ENCODE assay signal across 11 cellular contexts in the genomic region with DNA sequence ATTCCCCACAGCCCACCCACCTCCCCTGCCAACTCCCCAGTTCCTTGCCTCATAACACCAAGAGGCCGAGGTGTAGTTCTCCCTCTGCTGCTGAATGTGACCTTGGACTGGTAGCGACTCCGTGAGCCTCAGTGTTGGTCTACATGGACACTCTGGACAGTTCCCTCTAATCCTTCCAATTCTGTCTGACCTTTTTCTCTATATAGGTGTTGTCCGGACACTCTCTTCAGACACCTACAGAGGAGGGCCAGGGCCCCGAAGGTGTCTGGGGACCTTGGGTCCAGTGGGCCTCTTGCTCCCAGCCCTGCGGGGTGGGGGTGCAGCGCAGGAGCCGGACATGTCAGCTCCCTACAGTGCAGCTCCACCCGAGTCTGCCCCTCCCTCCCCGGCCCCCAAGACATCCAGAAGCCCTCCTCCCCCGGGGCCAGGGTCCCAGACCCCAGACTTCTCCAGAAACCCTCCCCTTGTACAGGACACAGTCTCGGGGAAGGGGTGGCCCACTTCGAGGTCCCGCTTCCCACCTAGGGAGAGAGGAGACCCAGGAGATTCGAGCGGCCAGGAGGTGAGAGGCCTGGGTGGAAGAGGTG. TPM values are rescaled to one million over a fixed set of nuclear protein-coding genes. Genes with fewer than 3 reads are reported as not detected.
DNase-seq lines count a peak whose midpoint lies in the region; ATAC-seq, FAIRE-seq and TF ChIP-seq lines count a peak whose summit lies in the region.
"Had no signal": no experiment of that assay in that cellular context is flagged by ENCODE, and none has a peak within 500 bp of the region (broad histone marks: within the 10 kb centered on the region; RNA-seq: fewer than 3 reads in every experiment).

No MANE protein-coding gene starts in this region.

- peak overlapping the region; percentile 83 to 96 (median 90) for H3K27ac ChIP-seq in BLaER1 treated with 17β-estradiol and CSF1 and Interleukin-3, amounts not matched to agents 10 nM and 100 nM
- H3K27ac ChIP-seq in RWPE1 (peak overlapping the region; percentile 100), gastrocnemius medialis (peak overlapping the region; percentile 81 to 92 (median 90)), kidney (ENCODE audit: low read depth in 2 of 2, low read length in 2 of 2) (peak overlapping the region in 1 of 2 donors; percentile 69)

- peak overlapping the region in 8 of 10 experiments; percentile 13 to 70 (median 44); a peak in 14 of 20 replicates for H3K4me3 ChIP-seq in BLaER1 treated with 17β-estradiol and CSF1 and Interleukin-3, amounts not matched to agents 10 nM and 100 nM
- H3K4me3 ChIP-seq in gastrocnemius medialis, result no peak overlapping the region
- H3K4me3 ChIP-seq in kidney (ENCODE audit: low read length in 2 of 2), result no peak overlapping the region

- in situ Hi-C loops in gastrocnemius medialis (cut with MboI; ENCODE audit: low sequenced_read_pairs in 4 of 4), result no loop called here

- H3K36me3 ChIP-seq in BLaER1 treated with 17β-estradiol and CSF1 and Interleukin-3, amounts not matched to agents 10 nM and 100 nM, result peaks cover 0 to 47% (median 14%) of the 10 kb centered on the region in 11 experiments; a peak in 12 of 22 replicates
- H3K36me3 ChIP-seq in gastrocnemius medialis (no peaks in the 10 kb centered on the region), kidney (ENCODE audit: control insufficient read depth in 1 of 2, insufficient read depth in 2 of 2, low read length in 2 of 2) (peaks cover 4 to 5% of the 10 kb centered on the region in 2 donors)

- H3K9ac ChIP-seq in BLaER1 treated with 17β-estradiol and CSF1 and Interleukin-3, amounts not matched to agents 10 nM and 100 nM, result peak overlapping the region; percentile 73 to 86 (median 81)
- H3K9ac ChIP-seq in kidney (ENCODE audit: low read length in 2 of 2), result no peak overlapping the region

- FAIRE-seq in kidney (lab: Jason Lieb, UNC), result no peak

- peaks cover 47 to 87% (median 69%) of the 10 kb centered on the region in 10 experiments for H3K4me1 ChIP-seq in BLaER1 treated with 17β-estradiol and CSF1 and Interleukin-3, amounts not matched to agents 10 nM and 100 nM
- H3K4me1 ChIP-seq in gastrocnemius medialis (peaks cover 28 to 35% of the 10 kb centered on the region in 2 donors), kidney (ENCODE audit: control insufficient read depth in 1 of 2, insufficient read depth in 1 of 2, low read depth in 1 of 2, low read length in 2 of 2) (peaks cover 7 to 14% of the 10 kb centered on the region in 2 donors)

- POLR2A ChIA-PET in RWPE1 (lab: Yijun Ruan, JAX; ENCODE audit: low non-redundant PET), result no interaction called here

- H3K27me3 ChIP-seq in BLaER1 treated with 17β-estradiol and CSF1 and Interleukin-3, amounts not matched to agents 10 nM and 100 nM, result peaks cover 0 to 15% (median 0%) of the 10 kb centered on the region in 11 experiments; a peak in 7 of 22 replicates
- no peaks in the 10 kb centered on the region for H3K27me3 ChIP-seq in gastrocnemius medialis

- H4K20me1 ChIP-seq in BLaER1 treated with 17β-estradiol and CSF1 and Interleukin-3, amounts not matched to agents 10 nM and 100 nM, result peaks cover 0 to 20% (median 0%) of the 10 kb centered on the region in 11 experiments; a peak in 6 of 22 replicates

- no peak for TF ChIP-seq POLR2A in gastrocnemius medialis (IDR thresholded peaks at IDR 0.05)

- DNase-seq in RWPE1 (ENCODE audit: low spot score), result no peak
- DNase-seq in left cardiac atrium, result peak; percentile 46
- no peak for DNase-seq in gastrocnemius medialis
- DNase-seq in activated effector memory CD4-positive, alpha-beta T cell treated with Interleukin-2 at 50 U/mL for 16 hours, result no peak
- no peak for DNase-seq in kidney
- DNase-seq in NCI-H1048 (lab: John Stamatoyannopoulos, UW), result no peak
- DNase-seq: activated gamma-delta T cell, COR-L47 had no signal

- CTCF ChIA-PET in RWPE1 (lab: Yijun Ruan, JAX), result interaction anchor here (0.5 to 0.8 kb wide), 2 partner anchors 49 to 564 kb away, joined by 4 to 5 read pairs; no protein-coding TSS in a partner anchor

- no peak for TF ChIP-seq CTCF in RWPE1 (conservative IDR thresholded peaks at IDR 0.05; ENCODE audit: low read depth)
- TF ChIP-seq CTCF in gastrocnemius medialis (IDR thresholded peaks at IDR 0.05 in 4 of 5, conservative IDR thresholded peaks at IDR 0.05 in 1 of 5), result no peak
- TF ChIP-seq CTCF in kidney (IDR thresholded peaks at IDR 0.05; ENCODE audit: borderline replicate concordance, extremely low read depth, insufficient read depth), result no peak

- no peak for ATAC-seq in left cardiac atrium
- peak in 1 of 2 donors; percentile 4 for ATAC-seq in gastrocnemius medialis
- ATAC-seq in GM19463 (IDR thresholded peaks at IDR 0.05; ENCODE audit: unreplicated experiment), result no peak

- no peaks in the 10 kb centered on the region for H3K9me3 ChIP-seq in BLaER1 treated with 17β-estradiol and CSF1 and Interleukin-3, amounts not matched to agents 10 nM and 100 nM (replicated peaks in 1 of 11)
- H3K9me3 ChIP-seq in gastrocnemius medialis (no peaks in the 10 kb centered on the region), kidney (ENCODE audit: control insufficient read depth in 1 of 2, low read length in 2 of 2) (no peaks in the 10 kb centered on the region)

- peak overlapping the region; percentile 74 to 98 (median 94) for H3K4me2 ChIP-seq in BLaER1 treated with 17β-estradiol and CSF1 and Interleukin-3, amounts not matched to agents 10 nM and 100 nM

- intact Hi-C loops in left cardiac atrium (cut with DNase I), result no loop called here
- intact Hi-C loops in gastrocnemius medialis (cut with DNase I; ENCODE audit: low total_unique reads), result no loop called here
- intact Hi-C loops in kidney (cut with DNase I), result no loop called here

RNA-seq across cellular contexts. Expression of gene ADAMTSL4, which starts 3.6 kb away (rescaled TPM):
- total RNA-seq in left cardiac atrium, result 10 to 100 TPM; 31.5 to 62.5 TPM
- 10 to 100 TPM in 2 of 4 donors, 1 to 10 TPM in 2; 5.6 to 30.0 (median 10.7) TPM for total RNA-seq in gastrocnemius medialis
- total RNA-seq in kidney, result 20.0 TPM
- polyA plus RNA-seq in kidney (ENCODE audit: insufficient read depth, low read depth, low replicate concordance), result 6.9 TPM

RNA-seq across cellular contexts. Expression of gene MCL1, which starts 26.6 kb away (rescaled TPM):
- total RNA-seq in left cardiac atrium, result 100 to 1,000 TPM; 103 to 146 TPM
- 100 to 1,000 TPM; 136 to 199 (median 176) TPM for total RNA-seq in gastrocnemius medialis
- total RNA-seq in kidney, result 253 TPM
- 79.5 TPM for polyA plus RNA-seq in kidney (ENCODE audit: insufficient read depth, low read depth, low replicate concordance)

RNA-seq across cellular contexts. Expression of gene FALEC, which starts 37.2 kb away (rescaled TPM):
- total RNA-seq in left cardiac atrium (not detected), gastrocnemius medialis (not detected), kidney (not detected)
- not detected for polyA plus RNA-seq in kidney (ENCODE audit: insufficient read depth, low read depth, low replicate concordance)
- total RNA-seq: kidney epithelial cell had no signal

RNA-seq across cellular contexts. Expression of gene ECM1, which starts 44.9 kb away (rescaled TPM):
- total RNA-seq in left cardiac atrium, result 10 to 100 TPM; 40.6 to 42.2 TPM
- total RNA-seq in gastrocnemius medialis, result 1 to 10 TPM; 1.5 to 8.5 (median 5.6) TPM
- 9.2 TPM for total RNA-seq in kidney
- 36.4 TPM for polyA plus RNA-seq in kidney (ENCODE audit: insufficient read depth, low read depth, low replicate concordance)

Comparison
In these comparisons a context has a peak if more than half of its experiments do, and no peak if none do; other contexts are left out.
1. H3K4me3 ChIP-seq: peak in BLaER1 treated with 17β-estradiol and CSF1 and Interleukin-3, amounts not matched to agents 10 nM and 100 nM (8 of 10); none in gastrocnemius medialis (0 of 4) and kidney (0 of 2).
2. H3K9ac ChIP-seq: peak in BLaER1 treated with 17β-estradiol and CSF1 and Interleukin-3, amounts not matched to agents 10 nM and 100 nM (11 of 11); none in kidney (0 of 2).